33 cellular contexts compared by ENCODE assay signal in genomic region chr1:165562576-165562975, GRCh38. TPM values are rescaled to one million over a fixed set of nuclear protein-coding genes. Genes with fewer than 3 reads are reported as not detected.
DNase-seq lines count a peak whose midpoint lies in the region; ATAC-seq and TF ChIP-seq lines count a peak whose summit lies in the region.
"Had no signal": no experiment of that assay in that cellular context is flagged by ENCODE, and none has a peak within 500 bp of the region (broad histone marks: within the 10 kb centered on the region; RNA-seq: fewer than 3 reads in every experiment).

No MANE protein-coding gene starts in this region.

- no peaks in the 10 kb centered on the region for H3K4me1 Mint-ChIP-seq in neural progenitor cell
- H3K4me1 Mint-ChIP-seq: activated naive CD8-positive, alpha-beta T cell treated with anti-CD3 and anti-CD28 coated beads, Interleukin-2, amount 50 U/mL, for 24 hours; central memory CD8-positive, alpha-beta T cell; IgD-negative memory B cell; memory B cell; stimulated activated memory B cell treated with anti-CD40 and anti-IgM and Interleukin-4, amounts not matched to agents 10 μg/mL and 1 μg/mL and 100 μg/mL, for 72 hours had no signal

- no peak for ATAC-seq in GM21515 (IDR thresholded peaks at IDR 0.05; ENCODE audit: unreplicated experiment)
- ATAC-seq: activated naive CD8-positive, alpha-beta T cell treated with anti-CD3 and anti-CD28 coated beads, Interleukin-2, amount 50 U/mL, for 24 hours; esophagus mucosa; gastrocnemius medialis; stimulated activated memory B cell treated with anti-CD40 and anti-IgM and Interleukin-4, amounts not matched to agents 10 μg/mL and 1 μg/mL and 100 μg/mL, for 72 hours had no signal

- H3K4me3 ChIP-seq in fibroblast of pulmonary artery (replicated peaks; ENCODE audit: low read depth, low read length), result no peak overlapping the region
- H3K4me3 ChIP-seq in neural progenitor cell, result no peak overlapping the region
- H3K4me3 ChIP-seq: gastrocnemius medialis, HAP-1, ovary, SK-N-MC had no signal

- H3K4me2 ChIP-seq in neural progenitor cell, result no peak overlapping the region

- no peaks in the 10 kb centered on the region for H3K36me3 ChIP-seq in neural progenitor cell
- H3K36me3 ChIP-seq: gastrocnemius medialis, HAP-1, ovary had no signal

- DNase-seq in ELR (ENCODE audit: low read depth) (peak; percentile 43), M059J (ENCODE audit: low read depth) (peak; percentile 8), RKO (ENCODE audit: low spot score) (peak; percentile 66), fibroblast of pulmonary artery (ENCODE audit: low read depth) (peak; percentile 4), neural progenitor cell (ENCODE audit: low spot score) (no peak), NCI-H2196 treated with DMSO at 0.1 percent for 48 hours (lab: John Stamatoyannopoulos, UW; ENCODE audit: unreplicated experiment) (no peak)
- DNase-seq: activated CD4-positive, alpha-beta memory T cell treated with anti-CD3 and anti-CD28 coated beads for 36 hours; activated CD4-positive, alpha-beta T cell treated with anti-CD3 and anti-CD28 coated beads for 1 hour; activated CD8-positive, alpha-beta memory T cell treated with anti-CD3 and anti-CD28 coated beads, Interleukin-2, amount 50 U/mL, for 4 hours; activated naive CD4-positive, alpha-beta T cell; activated naive CD8-positive, alpha-beta T cell treated with anti-CD3 and anti-CD28 coated beads, Interleukin-2, amount 50 U/mL, for 24 hours; C1 segment of cervical spinal cord; COR-L47; endodermal cell; gastrocnemius medialis; hypothalamus; NCI-H1436; NCI-H2081 treated with DMSO at 0.1 percent for 48 hours; NCI-H345; ovary had no signal

- no peak overlapping the region for H3K27ac ChIP-seq in neural progenitor cell
- H3K27ac ChIP-seq: gastrocnemius medialis, ovary, RWPE1, SK-N-MC had no signal

- no peaks in the 10 kb centered on the region for H3K9me3 ChIP-seq in neural progenitor cell (ENCODE audit: low read depth)
- H3K9me3 ChIP-seq: gastrocnemius medialis, HAP-1, ovary had no signal

- no peaks in the 10 kb centered on the region for H3K9me3 Mint-ChIP-seq in neural progenitor cell
- H3K9me3 Mint-ChIP-seq: activated CD4-positive, alpha-beta memory T cell treated with anti-CD3 and anti-CD28 coated beads for 36 hours; activated naive CD8-positive, alpha-beta T cell treated with anti-CD3 and anti-CD28 coated beads, Interleukin-2, amount 50 U/mL, for 24 hours; central memory CD8-positive, alpha-beta T cell; dendritic cell treated with granulocyte-macrophage colony-stimulating factor and Interleukin-4, amounts not matched to agents 40 ng/mL and 50 ng/mL, for 4 days; endodermal cell; IgD-negative memory B cell; memory B cell; stimulated activated memory B cell treated with anti-CD40 and anti-IgM and Interleukin-4, amounts not matched to agents 10 μg/mL and 1 μg/mL and 100 μg/mL, for 72 hours; T-helper 1 cell treated with Interleukin-12 subunit alpha and Interleukin-12 subunit beta and Interleukin-4 antibody, amounts not matched to agents 30 μg/mL and 1 μg/mL, for 36 hours; type B pancreatic cell had no signal

- H3K27me3 Mint-ChIP-seq in neural progenitor cell (ENCODE audit: insufficient read depth, low read depth), result no peaks in the 10 kb centered on the region

- H3F3A ChIP-seq in neural progenitor cell (ENCODE audit: low read depth), result no peaks in the 10 kb centered on the region

- no peaks in the 10 kb centered on the region for H4K20me1 ChIP-seq in neural progenitor cell (ENCODE audit: low read depth)

- no peaks in the 10 kb centered on the region for H3K27me3 ChIP-seq in neural progenitor cell
- H3K27me3 ChIP-seq: gastrocnemius medialis, ovary had no signal

- H3K9ac ChIP-seq in neural progenitor cell, result no peak overlapping the region

- H2AFZ ChIP-seq in neural progenitor cell (replicated peaks), result no peak overlapping the region

- TF ChIP-seq CTCF in fibroblast of pulmonary artery (IDR thresholded peaks at IDR 0.05; ENCODE audit: low read length, missing control alignments) (no peak), neural progenitor cell (IDR thresholded peaks at IDR 0.05) (no peak)

- H3K36me3 Mint-ChIP-seq in neural progenitor cell, result no peaks in the 10 kb centered on the region
- H3K36me3 Mint-ChIP-seq: activated CD4-positive, alpha-beta memory T cell treated with anti-CD3 and anti-CD28 coated beads for 36 hours; IgD-negative memory B cell; memory B cell; stimulated activated memory B cell treated with anti-CD40 and anti-IgM and Interleukin-4, amounts not matched to agents 10 μg/mL and 1 μg/mL and 100 μg/mL, for 72 hours; type B pancreatic cell had no signal

- no peak overlapping the region for H3K4me3 Mint-ChIP-seq in neural progenitor cell
- H3K4me3 Mint-ChIP-seq: activated CD4-positive, alpha-beta memory T cell treated with anti-CD3 and anti-CD28 coated beads for 36 hours; activated naive CD8-positive, alpha-beta T cell treated with anti-CD3 and anti-CD28 coated beads, Interleukin-2, amount 50 U/mL, for 24 hours; central memory CD8-positive, alpha-beta T cell; dendritic cell treated with granulocyte-macrophage colony-stimulating factor and Interleukin-4, amounts not matched to agents 40 ng/mL and 50 ng/mL, for 4 days; endodermal cell; IgD-negative memory B cell; memory B cell; stimulated activated memory B cell treated with anti-CD40 and anti-IgM and Interleukin-4, amounts not matched to agents 10 μg/mL and 1 μg/mL and 100 μg/mL, for 72 hours; T-helper 1 cell treated with Interleukin-12 subunit alpha and Interleukin-12 subunit beta and Interleukin-4 antibody, amounts not matched to agents 30 μg/mL and 1 μg/mL, for 36 hours; type B pancreatic cell had no signal

- no peaks in the 10 kb centered on the region for H3K79me2 ChIP-seq in neural progenitor cell (ENCODE audit: low read depth)

- H3K27ac Mint-ChIP-seq in neural progenitor cell, result no peak overlapping the region
- H3K27ac Mint-ChIP-seq: activated CD4-positive, alpha-beta memory T cell treated with anti-CD3 and anti-CD28 coated beads for 36 hours; activated naive CD8-positive, alpha-beta T cell treated with anti-CD3 and anti-CD28 coated beads, Interleukin-2, amount 50 U/mL, for 24 hours; dendritic cell treated with granulocyte-macrophage colony-stimulating factor and Interleukin-4, amounts not matched to agents 40 ng/mL and 50 ng/mL, for 4 days; endodermal cell; IgD-negative memory B cell; memory B cell; stimulated activated memory B cell treated with anti-CD40 and anti-IgM and Interleukin-4, amounts not matched to agents 10 μg/mL and 1 μg/mL and 100 μg/mL, for 72 hours; T-helper 1 cell treated with Interleukin-12 subunit alpha and Interleukin-12 subunit beta and Interleukin-4 antibody, amounts not matched to agents 30 μg/mL and 1 μg/mL, for 36 hours; type B pancreatic cell had no signal

- peaks cover 4% of the 10 kb centered on the region for H3K4me1 ChIP-seq in neural progenitor cell
- H3K4me1 ChIP-seq: gastrocnemius medialis, HAP-1 had no signal

RNA-seq across cellular contexts. Expression of gene LRRC52, which starts 18.8 kb away (rescaled TPM):
- not detected in 2 replicates for total RNA-seq in M059J (2014; rRNA removed; shearing (Covaris generic))
- not detected in 2 replicates for total RNA-seq in neural progenitor cell (ENCODE audit: low replicate concordance)
- total RNA-seq: activated CD4-positive, alpha-beta memory T cell treated with anti-CD3 and anti-CD28 coated beads for 36 hours; endodermal cell; esophagus mucosa; ovary; subcutaneous adipose tissue had no signal

Comparison
In these comparisons a context has a peak if more than half of its experiments do, and no peak if none do; other contexts are left out.
1. DNase-seq: peak in ELR (single experiment), M059J (single experiment), RKO (single experiment) and fibroblast of pulmonary artery (single experiment); none in neural progenitor cell (single experiment) and NCI-H2196 treated with DMSO at 0.1 percent for 48 hours (single experiment).